7 cellular contexts compared by ENCODE assay signal in the genomic region with DNA sequence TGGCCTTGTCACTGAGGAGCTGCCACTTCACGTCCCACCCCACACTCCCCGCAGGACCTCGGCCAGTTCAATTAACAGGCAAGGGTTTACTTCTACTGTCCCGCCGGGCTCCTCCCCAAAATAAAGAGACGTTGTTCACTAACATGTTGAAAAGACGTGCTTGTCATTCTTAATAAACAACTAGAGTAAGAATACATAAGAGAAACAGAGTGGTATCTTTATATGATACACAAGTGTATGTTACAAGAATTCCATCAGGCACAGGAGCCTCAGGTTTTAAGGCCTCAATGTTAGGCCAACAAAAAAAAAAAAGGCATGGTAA. TPM values are rescaled to one million over a fixed set of nuclear protein-coding genes. Genes with fewer than 3 reads are reported as not detected.
A peak's percentile ranks its signal among the peaks of the same experiment; 100 is the strongest.
DNase-seq lines count a peak whose midpoint lies in the region; ATAC-seq and TF ChIP-seq lines count a peak whose summit lies in the region.

No MANE protein-coding gene starts in this region.

- H3K9me3 ChIP-seq in stomach smooth muscle (ENCODE audit: control insufficient read depth in 2 of 2, low read length in 2 of 2): no peaks in the 10 kb centered on the region

- H4K20me1 ChIP-seq in KMS-11 (ENCODE audit: insufficient read depth): no peaks in the 10 kb centered on the region

- no peaks in the 10 kb centered on the region for H3K27me3 Mint-ChIP-seq in activated naive CD8-positive, alpha-beta T cell treated with anti-CD3 and anti-CD28 coated beads for 36 hours

- no peak for TF ChIP-seq CTCF in KMS-11 (conservative IDR thresholded peaks at IDR 0.05; ENCODE audit: low read depth, low read length)

- H2AFZ ChIP-seq in KMS-11 (ENCODE audit: low read depth): no peak overlapping the region

- H3K36me3 ChIP-seq in KMS-11 (ENCODE audit: insufficient read depth) (no peaks in the 10 kb centered on the region), stomach smooth muscle (ENCODE audit: control insufficient read depth in 2 of 2, insufficient read depth in 2 of 2, low read length in 2 of 2) (peaks cover 42 to 50% of the 10 kb centered on the region in 2 donors)

- no peak for ATAC-seq in HG03039 (IDR thresholded peaks at IDR 0.05; ENCODE audit: unreplicated experiment)

- H3K79me2 ChIP-seq in KMS-11 (ENCODE audit: insufficient read depth, low read depth): peaks cover 26% of the 10 kb centered on the region; the same call in 1 of the 2 replicates

- DNase-seq in activated naive CD8-positive, alpha-beta T cell treated with anti-CD3 and anti-CD28 coated beads for 36 hours: no peak
- DNase-seq in D341Med (ENCODE audit: low spot score): no peak
- DNase-seq in hepatic stellate cell (ENCODE audit: low spot score): no peak

- H3K4me3 Mint-ChIP-seq in activated naive CD8-positive, alpha-beta T cell treated with anti-CD3 and anti-CD28 coated beads for 36 hours: peak overlapping the region; percentile 97

- peaks cover 44% of the 10 kb centered on the region for H3K4me1 Mint-ChIP-seq in activated naive CD8-positive, alpha-beta T cell treated with anti-CD3 and anti-CD28 coated beads for 36 hours

- H3K27ac ChIP-seq in KMS-11 (peak overlapping the region; percentile 71; the same call in 1 of the 2 replicates), layer of hippocampus (ENCODE audit: low read depth, low read length) (peak overlapping the region; percentile 95), stomach smooth muscle (ENCODE audit: low read length) (peak overlapping the region; percentile 96)

- H3K4me1 ChIP-seq in KMS-11 (ENCODE audit: low read depth, poor library complexity, severe bottlenecking) (peaks cover 18% of the 10 kb centered on the region), stomach smooth muscle (ENCODE audit: control insufficient read depth, insufficient read depth, low read length) (peaks cover 17% of the 10 kb centered on the region)

- H3K36me3 Mint-ChIP-seq in activated naive CD8-positive, alpha-beta T cell treated with anti-CD3 and anti-CD28 coated beads for 36 hours: peaks cover 44% of the 10 kb centered on the region

- H3K27ac Mint-ChIP-seq in activated naive CD8-positive, alpha-beta T cell treated with anti-CD3 and anti-CD28 coated beads for 36 hours: peak overlapping the region; percentile 99

- no peak overlapping the region for H3K4me3 ChIP-seq in KMS-11 (IDR thresholded peaks at IDR 0.05; ENCODE audit: insufficient read depth, low read depth, low read length)
- peak overlapping the region; percentile 45 to 84 for H3K4me3 ChIP-seq in stomach smooth muscle (ENCODE audit: low read length in 2 of 2)

- H3K4me2 ChIP-seq in KMS-11: peak overlapping the region; percentile 84; the same call in 1 of the 2 replicates

- no peaks in the 10 kb centered on the region for H3K9me3 Mint-ChIP-seq in activated naive CD8-positive, alpha-beta T cell treated with anti-CD3 and anti-CD28 coated beads for 36 hours

- H3K9ac ChIP-seq in KMS-11 (no peak overlapping the region), stomach smooth muscle (ENCODE audit: low read length in 2 of 2) (peak overlapping the region; percentile 87 to 96)

- no peaks in the 10 kb centered on the region for H3K27me3 ChIP-seq in KMS-11 (ENCODE audit: insufficient read depth, low read depth)
- H3K27me3 ChIP-seq in layer of hippocampus (ENCODE audit: control insufficient read depth, insufficient read depth, low read length): no peaks in the 10 kb centered on the region
- no peaks in the 10 kb centered on the region for H3K27me3 ChIP-seq in stomach smooth muscle (ENCODE audit: control insufficient read depth in 1 of 2, insufficient read depth in 2 of 2, low read length in 2 of 2)

RNA-seq across cellular contexts. Expression of a gene that starts 0.3 kb away (rescaled TPM):
- total RNA-seq in activated naive CD8-positive, alpha-beta T cell treated with anti-CD3 and anti-CD28 coated beads for 36 hours: 100 to 1,000 TPM; 532 to 549 TPM

RNA-seq across cellular contexts. Expression of a gene that starts 7.6 kb away (rescaled TPM):
- 10 to 100 TPM; 82.0 to 82.5 TPM for total RNA-seq in activated naive CD8-positive, alpha-beta T cell treated with anti-CD3 and anti-CD28 coated beads for 36 hours

RNA-seq across cellular contexts. Expression of a gene that starts 11.1 kb away (rescaled TPM):
- total RNA-seq in activated naive CD8-positive, alpha-beta T cell treated with anti-CD3 and anti-CD28 coated beads for 36 hours: 10 to 100 TPM; 22.3 to 24.7 TPM

RNA-seq across cellular contexts. Expression of a gene that starts 22.3 kb away (rescaled TPM):
- 100 to 1,000 TPM; 135 to 140 TPM for total RNA-seq in activated naive CD8-positive, alpha-beta T cell treated with anti-CD3 and anti-CD28 coated beads for 36 hours

RNA-seq across cellular contexts. Expression of a gene that starts 39.5 kb away (rescaled TPM):
- 10 to 100 TPM; 20.7 TPM for total RNA-seq in activated naive CD8-positive, alpha-beta T cell treated with anti-CD3 and anti-CD28 coated beads for 36 hours
